23 cellular contexts compared by ENCODE assay signal in the genomic region with DNA sequence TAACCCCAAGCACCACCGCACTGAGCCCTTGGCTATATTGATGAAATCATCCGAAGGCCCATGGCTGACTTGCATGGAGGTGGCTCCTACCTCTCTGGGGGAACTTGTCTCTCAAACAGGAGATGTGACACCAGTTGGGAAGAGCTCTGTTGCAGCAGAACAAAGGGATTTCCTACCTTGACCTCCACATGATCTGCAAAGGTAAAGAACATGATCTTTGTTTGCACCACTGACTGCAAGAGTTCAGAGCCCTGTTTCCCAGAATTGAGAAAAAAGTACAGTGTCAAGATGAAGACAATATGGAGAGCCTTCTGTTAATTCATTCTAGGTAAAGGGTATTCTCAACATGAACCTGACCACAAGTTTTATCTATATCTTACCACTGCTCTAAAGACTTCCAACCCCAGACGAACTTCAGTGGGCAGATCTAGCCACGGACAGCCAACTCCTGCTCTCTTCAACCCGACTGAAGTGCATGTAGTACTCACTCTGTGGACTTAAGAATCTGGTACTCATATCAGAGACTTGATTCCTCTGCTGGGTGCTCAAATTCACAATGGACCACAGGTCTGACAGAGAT.
"Had no signal": no experiment of that assay in that cellular context is flagged by ENCODE, and none has a peak within 500 bp of the region (broad histone marks: within the 10 kb centered on the region; RNA-seq: fewer than 3 reads in every experiment).

No MANE protein-coding gene starts in this region.

- H3K4me1 Mint-ChIP-seq: activated T-helper 17 cell treated with anti-CD3 and anti-CD28 coated beads, Interleukin-2, amount 50 U/mL, for 72 hours had no signal

- H3K9me3 Mint-ChIP-seq: activated T-helper 17 cell treated with anti-CD3 and anti-CD28 coated beads, Interleukin-2, amount 50 U/mL, for 72 hours; T-helper 1 cell treated with Interleukin-12 subunit alpha and Interleukin-12 subunit beta and Interleukin-4 antibody, amounts not matched to agents 30 μg/mL and 1 μg/mL, for 36 hours had no signal

- H3K27ac ChIP-seq: brain microvascular endothelial cell, cardiac muscle cell had no signal

- ATAC-seq: activated CD4-positive, CD25-positive, alpha-beta regulatory T cell treated with anti-CD3 and anti-CD28 coated beads, Interleukin-2, amount 50 U/mL, for 24 hours; activated T-helper 17 cell treated with anti-CD3 and anti-CD28 coated beads, Interleukin-2, amount 50 U/mL, for 72 hours; PC-3 had no signal

- FAIRE-seq: TTC549 had no signal

- H3K27me3 ChIP-seq: brain microvascular endothelial cell, cardiac muscle cell had no signal

- H3K4me3 Mint-ChIP-seq: activated T-helper 17 cell treated with anti-CD3 and anti-CD28 coated beads, Interleukin-2, amount 50 U/mL, for 72 hours; T-helper 1 cell treated with Interleukin-12 subunit alpha and Interleukin-12 subunit beta and Interleukin-4 antibody, amounts not matched to agents 30 μg/mL and 1 μg/mL, for 36 hours had no signal

- H3K27me3 Mint-ChIP-seq: activated T-helper 17 cell treated with anti-CD3 and anti-CD28 coated beads, Interleukin-2, amount 50 U/mL, for 72 hours had no signal

- DNase-seq: activated CD4-positive, alpha-beta T cell treated with anti-CD3 and anti-CD28 coated beads for 4 hours; activated gamma-delta T cell treated with Interleukin-2 at 50 U/mL for 16 hours; activated naive CD4-positive, alpha-beta T cell treated with anti-CD3 and anti-CD28 coated beads, Interleukin-2, amount 50 U/mL, for 16 hours; activated T-cell treated with anti-CD3 and anti-CD28 coated beads for 4 hours; activated T-cell treated with anti-CD3 and anti-CD28 coated beads, Interleukin-2, amount 50 U/mL, for 48 hours; brain microvascular endothelial cell; Kasumi-1; KBM-7; NCI-H1105 treated with DMSO at 0.1 percent for 48 hours; NCI-H1436 treated with DMSO at 0.1 percent for 48 hours; NCI-H187; NCI-H2081; NCI-H510A treated with DMSO at 0.1 percent for 48 hours; NCI-H69; NK-92 treated with Interleukin-12 subunit alpha and Interleukin-12 subunit beta, amount 100 ng/mL, for 24 hours; PC-3; SHP77 treated with DMSO at 0.1 percent for 48 hours; T-helper 9 cell had no signal

- H3K4me3 ChIP-seq: cardiac muscle cell had no signal

- H3K27ac Mint-ChIP-seq: activated T-helper 17 cell treated with anti-CD3 and anti-CD28 coated beads, Interleukin-2, amount 50 U/mL, for 72 hours; T-helper 1 cell treated with Interleukin-12 subunit alpha and Interleukin-12 subunit beta and Interleukin-4 antibody, amounts not matched to agents 30 μg/mL and 1 μg/mL, for 36 hours had no signal
